1 cellular context compared by ENCODE assay signal in the genomic region with DNA sequence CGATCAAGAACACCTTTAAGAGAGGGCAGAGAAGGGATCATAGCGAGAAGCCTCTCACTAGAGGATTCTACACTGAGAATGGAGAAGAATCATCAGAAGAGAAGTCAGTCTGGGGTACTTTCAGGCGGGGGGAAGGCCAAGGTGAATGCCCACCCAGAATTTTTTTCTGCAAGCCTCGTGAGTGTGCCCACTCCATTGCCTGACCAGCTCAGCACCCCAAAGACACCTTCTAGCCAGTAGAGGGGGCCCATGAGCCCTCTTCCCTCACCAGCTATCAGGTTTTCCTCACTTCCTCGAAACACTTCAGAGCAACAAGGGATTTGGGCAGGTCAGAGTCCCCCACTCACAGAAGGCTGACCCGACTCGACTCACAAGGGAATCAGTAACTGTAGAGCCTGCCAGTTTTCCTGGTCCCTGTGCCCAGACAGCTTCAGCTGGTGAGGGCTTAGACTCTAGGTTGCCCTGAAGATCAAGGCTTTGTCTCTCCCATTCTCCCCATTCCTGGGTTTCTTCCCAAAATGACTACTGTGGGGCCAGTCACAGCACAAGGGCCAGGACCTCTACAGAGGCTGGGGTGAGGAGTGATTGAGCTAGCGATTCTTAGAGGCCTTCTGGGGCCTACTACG.
TF ChIP-seq lines count a peak whose summit lies in the region.

No MANE protein-coding gene starts in this region.

TF ChIP-seq in GM23338, 12 proteins besides CTCF, POLR2A, EP300 and RAD21 (continued from another document):
- TF ChIP-seq REST (IDR thresholded peaks at IDR 0.05; ENCODE audit: unreplicated experiment) (no peak), JUNB (IDR thresholded peaks at IDR 0.05; ENCODE audit: unreplicated experiment) (no peak), EZH2 (IDR thresholded peaks at IDR 0.05; ENCODE audit: low read depth, unreplicated experiment) (no peak), EZH2phosphoT487 (IDR thresholded peaks at IDR 0.05; ENCODE audit: unreplicated experiment) (no peak), POLR2AphosphoS5 (IDR thresholded peaks at IDR 0.05; ENCODE audit: low read depth) (no peak), CREB1 (CRISPR knock-in tag; IDR thresholded peaks at IDR 0.05; ENCODE audit: low read depth) (no peak), ZNF331 (CRISPR knock-in tag; IDR thresholded peaks at IDR 0.05; ENCODE audit: low read depth) (no peak), ZNF462 (CRISPR knock-in tag; IDR thresholded peaks at IDR 0.05) (no peak), NANOG (IDR thresholded peaks at IDR 0.05; ENCODE audit: borderline replicate concordance) (no peak), STAT1 (IDR thresholded peaks at IDR 0.05; ENCODE audit: unreplicated experiment) (no peak)
- TF ChIP-seq, protein P1, sequence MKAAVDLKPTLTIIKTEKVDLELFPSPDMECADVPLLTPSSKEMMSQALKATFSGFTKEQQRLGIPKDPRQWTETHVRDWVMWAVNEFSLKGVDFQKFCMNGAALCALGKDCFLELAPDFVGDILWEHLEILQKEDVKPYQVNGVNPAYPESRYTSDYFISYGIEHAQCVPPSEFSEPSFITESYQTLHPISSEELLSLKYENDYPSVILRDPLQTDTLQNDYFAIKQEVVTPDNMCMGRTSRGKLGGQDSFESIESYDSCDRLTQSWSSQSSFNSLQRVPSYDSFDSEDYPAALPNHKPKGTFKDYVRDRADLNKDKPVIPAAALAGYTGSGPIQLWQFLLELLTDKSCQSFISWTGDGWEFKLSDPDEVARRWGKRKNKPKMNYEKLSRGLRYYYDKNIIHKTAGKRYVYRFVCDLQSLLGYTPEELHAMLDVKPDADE (IDR thresholded peaks at IDR 0.05), result no peak
TF ChIP-seq in GM23338: peak in this region for 0.
